Comparison of ENCODE assay signal across 11 cellular contexts in genomic region chr4:7771056-7771455, GRCh38.
DNase-seq lines count a peak whose midpoint lies in the region; ATAC-seq and TF ChIP-seq lines count a peak whose summit lies in the region.
"Had no signal": no experiment of that assay in that cellular context is flagged by ENCODE, and none has a peak within 500 bp of the region (broad histone marks: within the 10 kb centered on the region; RNA-seq: fewer than 3 reads in every experiment).

No MANE protein-coding gene starts in this region.

- CTCF ChIA-PET in mammary epithelial cell (lab: Charles Lee; ENCODE audit: low non-redundant PET): interaction anchor here (0.6 kb wide), 1 partner anchor 8 kb away, joined by 3 read pairs; no protein-coding TSS in a partner anchor
- CTCF ChIA-PET in MCF 10A (lab: Yijun Ruan, JAX): interaction anchor here (0.5 to 1.2 kb wide), 3 partner anchors 29 to 207 kb away, joined by 3 to 4 read pairs (median 3); no protein-coding TSS in a partner anchor

- no peak overlapping the region for H2AFZ ChIP-seq in mammary epithelial cell (ENCODE audit: low read depth, low read length)

- H4K20me1 ChIP-seq in mammary epithelial cell (ENCODE audit: insufficient read depth, low read length): no peaks in the 10 kb centered on the region

- H3K9ac ChIP-seq in mammary epithelial cell (ENCODE audit: insufficient read depth, low read length): no peak overlapping the region

- no peaks in the 10 kb centered on the region for H3K9me3 Mint-ChIP-seq in MCF 10A (ENCODE audit: unreplicated experiment)
- H3K9me3 Mint-ChIP-seq in activated T-helper 1 cell treated with anti-CD3 and anti-CD28 coated beads, Interleukin-12 subunit alpha, Interleukin-12 subunit beta, Interleukin-2, Interleukin-4 antibody, amounts not matched to agents 30 ng/mL and 10 ng/mL and 1 ng/mL, durations not matched to agents 14 hours and 24 hours and 36 hours: no peaks in the 10 kb centered on the region
- H3K9me3 Mint-ChIP-seq in stimulated activated naive CD8-positive, alpha-beta T cell treated with anti-CD3 and anti-CD28 coated beads, Interleukin-15, amount 100 ng/mL, for 72 hours: no peaks in the 10 kb centered on the region
- H3K9me3 Mint-ChIP-seq: nephron had no signal

- H3K27ac Mint-ChIP-seq in MCF 10A (ENCODE audit: low read depth, unreplicated experiment): no peak overlapping the region
- no peak overlapping the region for H3K27ac Mint-ChIP-seq in activated T-helper 1 cell treated with anti-CD3 and anti-CD28 coated beads, Interleukin-12 subunit alpha, Interleukin-12 subunit beta, Interleukin-2, Interleukin-4 antibody, amounts not matched to agents 30 ng/mL and 10 ng/mL and 1 ng/mL, durations not matched to agents 14 hours and 24 hours and 36 hours
- peak overlapping the region; percentile 71 to 85 for H3K27ac Mint-ChIP-seq in stimulated activated naive CD8-positive, alpha-beta T cell treated with anti-CD3 and anti-CD28 coated beads, Interleukin-15, amount 100 ng/mL, for 72 hours

- no peaks in the 10 kb centered on the region for H3K4me1 Mint-ChIP-seq in MCF 10A (ENCODE audit: insufficient read depth, unreplicated experiment)
- H3K4me1 Mint-ChIP-seq in activated T-helper 1 cell treated with anti-CD3 and anti-CD28 coated beads, Interleukin-12 subunit alpha, Interleukin-12 subunit beta, Interleukin-2, Interleukin-4 antibody, amounts not matched to agents 30 ng/mL and 10 ng/mL and 1 ng/mL, durations not matched to agents 14 hours and 24 hours and 36 hours (ENCODE audit: low read depth): peaks cover 22% of the 10 kb centered on the region
- peaks cover 33% of the 10 kb centered on the region for H3K4me1 Mint-ChIP-seq in stimulated activated naive CD8-positive, alpha-beta T cell treated with anti-CD3 and anti-CD28 coated beads, Interleukin-15, amount 100 ng/mL, for 72 hours

- H3K4me1 ChIP-seq in mammary epithelial cell (ENCODE audit: insufficient read depth, low read length): no peaks in the 10 kb centered on the region
- H3K4me1 ChIP-seq: breast epithelium, right lobe of liver had no signal

- POLR2A ChIA-PET in MCF 10A (lab: Yijun Ruan, JAX): no interaction called here

- dilution Hi-C loops in mammary epithelial cell (cut with HindIII; ENCODE audit: low sequenced_read_pairs): no loop called here

- peak; percentile 64 for ATAC-seq in stimulated activated naive CD8-positive, alpha-beta T cell treated with anti-CD3 and anti-CD28 coated beads, Interleukin-15, amount 100 ng/mL, for 72 hours
- no peak for ATAC-seq in HG03460 (IDR thresholded peaks at IDR 0.05; ENCODE audit: unreplicated experiment)

- intact Hi-C loops in mammary epithelial cell (cut with micrococcal nuclease) (no loop called here), MCF 10A (cut with micrococcal nuclease) (no loop called here), head of caudate nucleus (cut with DNase I) (no loop called here)
- intact Hi-C loops in activated T-helper 1 cell treated with anti-CD3 and anti-CD28 coated beads, Interleukin-12 subunit alpha, Interleukin-12 subunit beta, Interleukin-2, Interleukin-4 antibody, amounts not matched to agents 30 ng/mL and 10 ng/mL and 1 ng/mL, durations not matched to agents 14 hours and 24 hours and 36 hours (cut with micrococcal nuclease): no loop called here

- in situ Hi-C loops in mammary epithelial cell (cut with MboI; ENCODE audit: low sequenced_read_pairs in 2 of 2): no loop called here

- H3K27ac ChIP-seq in mammary epithelial cell (ENCODE audit: insufficient read depth, low read depth, low read length): no peak overlapping the region
- H3K27ac ChIP-seq: breast epithelium, right lobe of liver had no signal

- WGBS in mammary epithelial cell (ENCODE audit: low coverage, missing lambda C conversion rate): 73% methylated on average over 6 of the region's 6 CpGs

- no peak overlapping the region for H3K4me3 Mint-ChIP-seq in MCF 10A (ENCODE audit: unreplicated experiment)
- H3K4me3 Mint-ChIP-seq in activated T-helper 1 cell treated with anti-CD3 and anti-CD28 coated beads, Interleukin-12 subunit alpha, Interleukin-12 subunit beta, Interleukin-2, Interleukin-4 antibody, amounts not matched to agents 30 ng/mL and 10 ng/mL and 1 ng/mL, durations not matched to agents 14 hours and 24 hours and 36 hours: no peak overlapping the region
- no peak overlapping the region for H3K4me3 Mint-ChIP-seq in stimulated activated naive CD8-positive, alpha-beta T cell treated with anti-CD3 and anti-CD28 coated beads, Interleukin-15, amount 100 ng/mL, for 72 hours
- H3K4me3 Mint-ChIP-seq: nephron had no signal

- DNase-seq in mammary epithelial cell (peak; percentile 19), MCF 10A (ENCODE audit: unreplicated experiment) (no peak), head of caudate nucleus (peak in 41 of 42 donors; percentile 46 to 92 (median 73)), H4 (ENCODE audit: low spot score) (no peak), NCI-H187 (lab: John Stamatoyannopoulos, UW) (no peak)
- DNase-seq in activated T-helper 1 cell treated with anti-CD3 and anti-CD28 coated beads, Interleukin-12 subunit alpha, Interleukin-12 subunit beta, Interleukin-2, Interleukin-4 antibody, amounts not matched to agents 30 ng/mL and 10 ng/mL and 1 ng/mL, durations not matched to agents 14 hours and 24 hours and 36 hours (ENCODE audit: low spot score): peak; percentile 20
- DNase-seq in stimulated activated naive CD8-positive, alpha-beta T cell treated with anti-CD3 and anti-CD28 coated beads, Interleukin-15, amount 100 ng/mL, for 72 hours: no peak

- H3K79me2 ChIP-seq in mammary epithelial cell (ENCODE audit: insufficient read depth, low read length): peaks cover 3% of the 10 kb centered on the region

- no TSS peak for BruUV-seq in mammary epithelial cell (replicated peaks; lab: Mats Ljungman, UMichigan)
- no TSS peak for BruUV-seq in MCF 10A (replicated peaks; lab: Mats Ljungman, UMichigan)

- no peaks in the 10 kb centered on the region for H3K27me3 ChIP-seq in mammary epithelial cell (ENCODE audit: insufficient read depth, low read length)
- H3K27me3 ChIP-seq: breast epithelium, right lobe of liver had no signal

- no peaks in the 10 kb centered on the region for H3K27me3 Mint-ChIP-seq in MCF 10A (ENCODE audit: insufficient read depth, unreplicated experiment)
- H3K27me3 Mint-ChIP-seq in activated T-helper 1 cell treated with anti-CD3 and anti-CD28 coated beads, Interleukin-12 subunit alpha, Interleukin-12 subunit beta, Interleukin-2, Interleukin-4 antibody, amounts not matched to agents 30 ng/mL and 10 ng/mL and 1 ng/mL, durations not matched to agents 14 hours and 24 hours and 36 hours (ENCODE audit: insufficient read depth): peaks cover 2% of the 10 kb centered on the region
- no peaks in the 10 kb centered on the region for H3K27me3 Mint-ChIP-seq in stimulated activated naive CD8-positive, alpha-beta T cell treated with anti-CD3 and anti-CD28 coated beads, Interleukin-15, amount 100 ng/mL, for 72 hours

- peaks cover 36% of the 10 kb centered on the region for H3K36me3 Mint-ChIP-seq in MCF 10A (ENCODE audit: insufficient read depth, unreplicated experiment)
- peaks cover 10% of the 10 kb centered on the region for H3K36me3 Mint-ChIP-seq in activated T-helper 1 cell treated with anti-CD3 and anti-CD28 coated beads, Interleukin-12 subunit alpha, Interleukin-12 subunit beta, Interleukin-2, Interleukin-4 antibody, amounts not matched to agents 30 ng/mL and 10 ng/mL and 1 ng/mL, durations not matched to agents 14 hours and 24 hours and 36 hours (ENCODE audit: low read depth)

- no peaks in the 10 kb centered on the region for H3K9me3 ChIP-seq in mammary epithelial cell (replicated peaks; ENCODE audit: insufficient read depth, low read length)
- H3K9me3 ChIP-seq: breast epithelium, right lobe of liver had no signal

- H3K4me2 ChIP-seq in mammary epithelial cell (ENCODE audit: insufficient read depth, low read depth, low read length): no peak overlapping the region

- no peak for TF ChIP-seq CTCF in mammary epithelial cell (conservative IDR thresholded peaks at IDR 0.05 in 1 of 2, IDR thresholded peaks at IDR 0.05 in 1 of 2; ENCODE audit: extremely low read depth in 1 of 2, insufficient read depth in 1 of 2, low read depth in 1 of 2, low read length in 2 of 2)
- TF ChIP-seq CTCF in MCF 10A (IDR thresholded peaks at IDR 0.05; ENCODE audit: unreplicated experiment): no peak

- H3K4me3 ChIP-seq in mammary epithelial cell (replicated peaks in 1 of 3; ENCODE audit: insufficient read depth in 1 of 3, low read depth in 2 of 3, low read length in 3 of 3): no peak overlapping the region
- H3K4me3 ChIP-seq: breast epithelium, right lobe of liver had no signal

- H3K36me3 ChIP-seq in mammary epithelial cell (ENCODE audit: insufficient read depth, low read length): peaks cover 2% of the 10 kb centered on the region
- H3K36me3 ChIP-seq: breast epithelium, right lobe of liver had no signal

Comparison
In these comparisons a context has a peak if more than half of its experiments do, and no peak if none do; other contexts are left out.
1. DNase-seq: peak in mammary epithelial cell (single experiment), activated T-helper 1 cell treated with anti-CD3 and anti-CD28 coated beads, Interleukin-12 subunit alpha, Interleukin-12 subunit beta, Interleukin-2, Interleukin-4 antibody, amounts not matched to agents 30 ng/mL and 10 ng/mL and 1 ng/mL, durations not matched to agents 14 hours and 24 hours and 36 hours (single experiment) and head of caudate nucleus (41 of 42); none in MCF 10A (single experiment), stimulated activated naive CD8-positive, alpha-beta T cell treated with anti-CD3 and anti-CD28 coated beads, Interleukin-15, amount 100 ng/mL, for 72 hours (0 of 2), H4 (single experiment) and NCI-H187 (0 of 2).
2. H3K27ac Mint-ChIP-seq: peak in stimulated activated naive CD8-positive, alpha-beta T cell treated with anti-CD3 and anti-CD28 coated beads, Interleukin-15, amount 100 ng/mL, for 72 hours (2 of 2); none in MCF 10A (single experiment) and activated T-helper 1 cell treated with anti-CD3 and anti-CD28 coated beads, Interleukin-12 subunit alpha, Interleukin-12 subunit beta, Interleukin-2, Interleukin-4 antibody, amounts not matched to agents 30 ng/mL and 10 ng/mL and 1 ng/mL, durations not matched to agents 14 hours and 24 hours and 36 hours (single experiment).